Comparison of ENCODE assay signal across 1 cellular context in genomic region chr1:204222006-204222872, GRCh38.
TF ChIP-seq lines count a peak whose summit lies in the region.

No MANE protein-coding gene starts in this region.

TF ChIP-seq in K562, 482 proteins besides CTCF, POLR2A, EP300 and RAD21:
- TF ChIP-seq ZNF263 (CRISPR knock-in tag; IDR thresholded peaks at IDR 0.05; ENCODE audit: borderline replicate concordance): peak; percentile 72; the same call in 1 of the 2 replicates
- TF ChIP-seq IRF9 (tag; IDR thresholded peaks at IDR 0.05): no peak
